11 cellular contexts compared by ENCODE assay signal in genomic region chr1:91725961-91726704, GRCh38.
DNase-seq lines count a peak whose midpoint lies in the region; ATAC-seq, FAIRE-seq and TF ChIP-seq lines count a peak whose summit lies in the region.
"Had no signal": no experiment of that assay in that cellular context is flagged by ENCODE, and none has a peak within 500 bp of the region (broad histone marks: within the 10 kb centered on the region; RNA-seq: fewer than 3 reads in every experiment).

No MANE protein-coding gene starts in this region.

- H3K27ac ChIP-seq in small intestine (ENCODE audit: low read depth in 1 of 2, low read length in 1 of 2), result peak overlapping the region in 1 of 2 donors; percentile 94

- TF ChIP-seq POLR2A in H54 (IDR thresholded peaks at IDR 0.05; ENCODE audit: low read depth, low read length), result no peak

- peaks cover 4 to 56% (median 41%) of the 10 kb centered on the region in 3 donors for H3K27me3 Mint-ChIP-seq in immature natural killer cell (ENCODE audit: low read depth in 3 of 3)
- no peaks in the 10 kb centered on the region for H3K27me3 Mint-ChIP-seq in T-cell
- H3K27me3 Mint-ChIP-seq: stimulated activated naive CD8-positive, alpha-beta T cell treated with anti-CD3 and anti-CD28 coated beads, Interleukin-15, amount 100 ng/mL, for 72 hours had no signal

- H3K36me3 ChIP-seq in bronchial epithelial cell (ENCODE audit: control insufficient read depth, insufficient read depth, low read length), result no peaks in the 10 kb centered on the region
- peaks cover 5% of the 10 kb centered on the region for H3K36me3 ChIP-seq in skeletal muscle satellite cell (ENCODE audit: insufficient read depth, low read length)
- no peaks in the 10 kb centered on the region for H3K36me3 ChIP-seq in small intestine (ENCODE audit: control insufficient read depth in 2 of 2, insufficient read depth in 2 of 2, low read length in 2 of 2)

- H3K27ac Mint-ChIP-seq in immature natural killer cell (peak overlapping the region; percentile 37 to 84 (median 80)), T-cell (peak overlapping the region in 1 of 2 donors; percentile 32)
- H3K27ac Mint-ChIP-seq: stimulated activated naive CD8-positive, alpha-beta T cell treated with anti-CD3 and anti-CD28 coated beads, Interleukin-15, amount 100 ng/mL, for 72 hours had no signal

- no peak for ATAC-seq in HG03139 (IDR thresholded peaks at IDR 0.05; ENCODE audit: unreplicated experiment)
- ATAC-seq in T-cell (replicated peaks in 1 of 4), result no peak
- ATAC-seq: stimulated activated naive CD8-positive, alpha-beta T cell treated with anti-CD3 and anti-CD28 coated beads, Interleukin-15, amount 100 ng/mL, for 72 hours had no signal

- 55 to 86% (median 84%) methylated on average over 7 of the region's 7 CpGs for WGBS in small intestine, 3 donors

- H3K9me3 Mint-ChIP-seq in immature natural killer cell (no peaks in the 10 kb centered on the region), T-cell (no peaks in the 10 kb centered on the region)
- H3K9me3 Mint-ChIP-seq: stimulated activated naive CD8-positive, alpha-beta T cell treated with anti-CD3 and anti-CD28 coated beads, Interleukin-15, amount 100 ng/mL, for 72 hours had no signal

- H3K4me2 ChIP-seq in skeletal muscle satellite cell (ENCODE audit: low read length), result peak overlapping the region; percentile 77

- peaks cover 27% of the 10 kb centered on the region for H3K4me1 ChIP-seq in skeletal muscle satellite cell (ENCODE audit: control insufficient read depth, insufficient read depth, low read length)
- H3K4me1 ChIP-seq in small intestine (ENCODE audit: control insufficient read depth in 2 of 2, insufficient read depth in 1 of 2, low read depth in 1 of 2, low read length in 1 of 2), result peaks cover 0 to 4% of the 10 kb centered on the region in 2 donors

- POLR2A ChIA-PET in T-cell (lab: Charles Lee), result interaction anchor here in 1 of 2 donors (0.5 kb wide), 1 partner anchor 736 kb away, joined by 9 read pairs; no protein-coding TSS in a partner anchor

- no peak overlapping the region for H3K4me3 ChIP-seq in bronchial epithelial cell (ENCODE audit: low read depth, low read length)
- H3K4me3 ChIP-seq in skeletal muscle satellite cell (ENCODE audit: low read length), result peak overlapping the region; percentile 42
- H3K4me3 ChIP-seq in small intestine (ENCODE audit: low read depth in 1 of 2, low read length in 2 of 2), result no peak overlapping the region

- DNase-seq in H54 (ENCODE audit: insufficient read length, low spot score), result no peak
- DNase-seq in bronchial epithelial cell (ENCODE audit: low read depth), result peak; percentile 31
- DNase-seq in immature natural killer cell, result no peak
- no peak for DNase-seq in activated CD4-positive, alpha-beta T cell treated with anti-CD3 and anti-CD28 coated beads for 1 hour
- no peak for DNase-seq in small intestine
- no peak for DNase-seq in T-cell
- DNase-seq: activated CD4-positive, alpha-beta T cell treated with anti-CD3 and anti-CD28 coated beads, Interleukin-2, amount 50 U/mL, for 1 hour; effector CD4-positive, alpha-beta T cell; stimulated activated naive CD8-positive, alpha-beta T cell treated with anti-CD3 and anti-CD28 coated beads, Interleukin-15, amount 100 ng/mL, for 72 hours had no signal

- H3K9me3 ChIP-seq in skeletal muscle satellite cell (replicated peaks; ENCODE audit: low read length), result no peaks in the 10 kb centered on the region
- no peaks in the 10 kb centered on the region for H3K9me3 ChIP-seq in small intestine (ENCODE audit: control insufficient read depth, low read depth)

- peaks cover 84 to 96% of the 10 kb centered on the region in 2 donors for H3K4me1 Mint-ChIP-seq in immature natural killer cell
- peaks cover 15 to 19% (median 16%) of the 10 kb centered on the region in 3 donors for H3K4me1 Mint-ChIP-seq in T-cell

- H3K4me3 Mint-ChIP-seq in immature natural killer cell (no peak overlapping the region), T-cell (no peak overlapping the region)
- H3K4me3 Mint-ChIP-seq: stimulated activated naive CD8-positive, alpha-beta T cell treated with anti-CD3 and anti-CD28 coated beads, Interleukin-15, amount 100 ng/mL, for 72 hours had no signal

- H3K36me3 Mint-ChIP-seq in immature natural killer cell (peaks cover 47 to 78% (median 56%) of the 10 kb centered on the region in 3 donors), T-cell (peaks cover 72% of the 10 kb centered on the region)

- H3K9ac ChIP-seq in skeletal muscle satellite cell (ENCODE audit: low read depth, low read length), result peak overlapping the region; percentile 76

- no peaks in the 10 kb centered on the region for H3K27me3 ChIP-seq in bronchial epithelial cell (ENCODE audit: control insufficient read depth, insufficient read depth, low read length)
- no peaks in the 10 kb centered on the region for H3K27me3 ChIP-seq in skeletal muscle satellite cell (ENCODE audit: control insufficient read depth, insufficient read depth, low read length)
- no peaks in the 10 kb centered on the region for H3K27me3 ChIP-seq in small intestine (ENCODE audit: control insufficient read depth in 2 of 2, insufficient read depth in 2 of 2, low read length in 2 of 2)

- no peak for TF ChIP-seq CTCF in bronchial epithelial cell (IDR thresholded peaks at IDR 0.05; ENCODE audit: insufficient read depth, low read length, severe bottlenecking)

- CTCF ChIA-PET in T-cell (lab: Charles Lee), result interaction anchor here in 1 of 2 donors (0.7 kb wide), 1 partner anchor 201 kb away, joined by 4 read pairs; no protein-coding TSS in a partner anchor

- FAIRE-seq in H54 (lab: Jason Lieb, UNC) (peak; percentile 69), bronchial epithelial cell (lab: Jason Lieb, UNC) (no peak), small intestine (lab: Jason Lieb, UNC) (no peak)
